ENCODE assay signal across 12 cellular contexts in genomic region chr4:128455480-128455879, GRCh38.
"Had no signal": no experiment of that assay in that cellular context is flagged by ENCODE, and none has a peak within 500 bp of the region (broad histone marks: within the 10 kb centered on the region; RNA-seq: fewer than 3 reads in every experiment).

No MANE protein-coding gene starts in this region.

- H3K27me3 ChIP-seq: brain microvascular endothelial cell, gastrocnemius medialis, thyroid gland, uterus had no signal

- H3K36me3 ChIP-seq: brain microvascular endothelial cell, gastrocnemius medialis, thyroid gland, uterus had no signal

- H3K9me3 ChIP-seq: gastrocnemius medialis, thyroid gland, uterus had no signal

- H3K4me3 ChIP-seq: gastrocnemius medialis, thyroid gland, uterus had no signal

- H3K79me2 ChIP-seq: parathyroid adenoma had no signal

- H3K27ac ChIP-seq: parathyroid adenoma had no signal

- H3K9ac ChIP-seq: parathyroid adenoma had no signal

- H3K4me1 ChIP-seq: parathyroid adenoma, uterus had no signal

- H2AFZ ChIP-seq: parathyroid adenoma had no signal

- FAIRE-seq: islet of Langerhans had no signal

- DNase-seq: activated CD4-positive, CD25-positive, alpha-beta regulatory T cell treated with anti-CD3 and anti-CD28 coated beads, Interleukin-2, amount 50 U/mL, for 72 hours; activated naive CD8-positive, alpha-beta T cell treated with anti-CD3 and anti-CD28 coated beads, Interleukin-2, amount 10 ng/mL, durations not matched to agents 7 days and 5 days; effector memory CD4-positive, alpha-beta T cell; gastrocnemius medialis; naive thymus-derived CD4-positive, alpha-beta T cell; stimulated activated CD4-positive, alpha-beta T cell treated with anti-CD3 and anti-CD28 coated beads, Interleukin-2, amount 100 ng/mL, for 48 hours had no signal

- ATAC-seq: gastrocnemius medialis; naive thymus-derived CD4-positive, alpha-beta T cell; stimulated activated memory B cell treated with anti-CD40 and anti-IgM and Interleukin-4, amounts not matched to agents 10 μg/mL and 1 μg/mL and 100 μg/mL, for 72 hours had no signal
